ENCODE assay signal across 1 cellular context in the genomic region with DNA sequence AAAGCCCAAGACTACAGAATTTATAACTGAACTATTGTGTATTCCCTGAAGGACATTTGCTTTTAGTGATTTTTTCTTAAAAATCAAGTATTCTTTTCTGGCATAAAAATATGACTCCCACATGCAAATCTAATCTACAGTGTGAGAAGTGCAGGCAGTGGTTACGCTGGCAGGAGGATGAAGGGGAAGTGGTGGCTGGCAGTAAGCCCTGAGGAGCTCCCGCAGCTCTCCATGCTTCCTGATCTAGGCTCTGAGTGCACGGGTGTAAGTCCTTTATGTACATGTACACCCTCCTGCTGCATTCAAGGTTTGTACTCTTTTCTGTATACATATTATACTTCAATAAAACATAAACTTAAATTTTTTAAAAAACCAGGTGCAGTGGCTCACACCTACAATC.
TF ChIP-seq lines count a peak whose summit lies in the region.

No MANE protein-coding gene starts in this region.

TF ChIP-seq in WTC11, 78 proteins besides CTCF, POLR2A, EP300 and RAD21 (continued from another document):
- TF ChIP-seq ZNF532 (CRISPR knock-in tag; IDR thresholded peaks at IDR 0.05; ENCODE audit: borderline replicate concordance), result no peak
- TF ChIP-seq OVOL2 (CRISPR knock-in tag; IDR thresholded peaks at IDR 0.05; ENCODE audit: borderline replicate concordance), result no peak
- no peak for TF ChIP-seq RELA (CRISPR knock-in tag; IDR thresholded peaks at IDR 0.05; ENCODE audit: borderline replicate concordance)
- no peak for TF ChIP-seq ZNF219 (CRISPR knock-in tag; IDR thresholded peaks at IDR 0.05; ENCODE audit: borderline replicate concordance)
- TF ChIP-seq, protein P1, sequence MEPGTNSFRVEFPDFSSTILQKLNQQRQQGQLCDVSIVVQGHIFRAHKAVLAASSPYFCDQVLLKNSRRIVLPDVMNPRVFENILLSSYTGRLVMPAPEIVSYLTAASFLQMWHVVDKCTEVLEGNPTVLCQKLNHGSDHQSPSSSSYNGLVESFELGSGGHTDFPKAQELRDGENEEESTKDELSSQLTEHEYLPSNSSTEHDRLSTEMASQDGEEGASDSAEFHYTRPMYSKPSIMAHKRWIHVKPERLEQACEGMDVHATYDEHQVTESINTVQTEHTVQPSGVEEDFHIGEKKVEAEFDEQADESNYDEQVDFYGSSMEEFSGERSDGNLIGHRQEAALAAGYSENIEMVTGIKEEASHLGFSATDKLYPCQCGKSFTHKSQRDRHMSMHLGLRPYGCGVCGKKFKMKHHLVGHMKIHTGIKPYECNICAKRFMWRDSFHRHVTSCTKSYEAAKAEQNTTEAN (CRISPR knock-in tag; IDR thresholded peaks at IDR 0.05), result no peak
- TF ChIP-seq ZBTB21 (CRISPR knock-in tag; IDR thresholded peaks at IDR 0.05; ENCODE audit: borderline replicate concordance), result no peak
- TF ChIP-seq NR1H2 (CRISPR knock-in tag; IDR thresholded peaks at IDR 0.05), result no peak
- TF ChIP-seq FOXK1 (CRISPR knock-in tag; IDR thresholded peaks at IDR 0.05), result no peak
- no peak for TF ChIP-seq USF2 (CRISPR knock-in tag; IDR thresholded peaks at IDR 0.05)
